ENCODE assay signal across 9 cellular contexts in the genomic region with DNA sequence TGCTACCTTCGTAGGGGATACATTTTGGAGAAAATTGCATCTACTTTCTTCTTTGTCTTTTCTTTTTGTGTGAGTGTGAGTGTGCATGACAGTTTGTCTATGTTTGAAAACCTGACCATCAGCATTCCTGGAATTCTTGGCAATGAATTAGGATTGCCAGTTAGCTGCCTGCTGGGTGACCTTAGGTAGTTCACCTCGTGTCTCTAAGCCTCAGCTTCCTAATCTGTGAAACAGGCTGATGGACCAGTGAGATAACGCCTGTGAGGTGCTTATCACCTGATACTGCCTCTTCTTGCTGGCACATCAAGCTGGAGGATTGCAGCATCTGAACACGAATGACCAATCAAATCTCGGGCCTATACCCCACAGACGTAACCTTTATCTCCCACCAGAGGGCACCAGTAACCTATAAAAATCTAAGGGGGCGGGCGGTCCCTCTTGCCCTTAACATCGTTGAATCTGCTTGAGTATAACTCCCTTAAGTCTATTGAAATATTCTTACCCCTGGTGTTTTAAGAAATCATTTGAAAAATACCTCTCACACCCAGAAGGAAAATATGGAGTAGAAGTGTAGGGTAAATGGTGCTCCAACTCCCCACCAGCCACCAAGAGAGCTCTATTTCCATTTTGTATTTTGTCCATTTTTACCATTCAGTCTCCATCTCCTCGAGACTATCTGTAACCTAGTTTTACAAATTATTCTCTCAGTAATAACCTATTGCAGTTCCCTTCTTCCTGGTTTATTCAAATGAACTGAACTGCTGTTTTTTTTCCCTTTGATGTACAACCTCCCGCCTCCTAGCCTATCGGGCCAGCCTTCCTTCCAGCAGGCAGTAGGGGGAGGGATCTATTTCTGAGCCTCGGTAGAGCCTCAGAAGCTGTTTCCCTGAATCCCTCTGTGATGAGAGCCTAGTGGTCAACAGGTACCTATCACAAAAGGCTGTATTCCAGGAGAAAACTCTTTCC. TPM values are rescaled to one million over a fixed set of nuclear protein-coding genes. Genes with fewer than 3 reads are reported as not detected.
A peak's percentile ranks its signal among the peaks of the same experiment; 100 is the strongest.
DNase-seq lines count a peak whose midpoint lies in the region; ATAC-seq and TF ChIP-seq lines count a peak whose summit lies in the region.
"Had no signal": no experiment of that assay in that cellular context is flagged by ENCODE, and none has a peak within 500 bp of the region (broad histone marks: within the 10 kb centered on the region; RNA-seq: fewer than 3 reads in every experiment).

No MANE protein-coding gene starts in this region.

- TF ChIP-seq CTCF in activated B cell treated with CpG ODN at 0.5 μM for 24 hours (IDR thresholded peaks at IDR 0.05) (peak; percentile 61), liver (IDR thresholded peaks at IDR 0.05; ENCODE audit: low read depth, low read length, missing input control) (peak; percentile 65)

- H3K27me3 Mint-ChIP-seq in activated B cell treated with CpG ODN at 0.5 μM for 24 hours: no peaks in the 10 kb centered on the region
- H3K27me3 Mint-ChIP-seq: dendritic cell treated with granulocyte-macrophage colony-stimulating factor and Interleukin-4, amounts not matched to agents 40 ng/mL and 50 ng/mL, for 4 days had no signal

- peak; percentile 77 to 85 for TF ChIP-seq RAD21 in liver (IDR thresholded peaks at IDR 0.05)

- H3K27ac Mint-ChIP-seq in activated B cell treated with CpG ODN at 0.5 μM for 24 hours: peak overlapping the region; percentile 68
- H3K27ac Mint-ChIP-seq: dendritic cell treated with granulocyte-macrophage colony-stimulating factor and Interleukin-4, amounts not matched to agents 40 ng/mL and 50 ng/mL, for 4 days had no signal

- peak; percentile 40 for ATAC-seq in HG03280 (IDR thresholded peaks at IDR 0.05; ENCODE audit: unreplicated experiment)
- peak; percentile 80 for ATAC-seq in activated B cell treated with CpG ODN at 0.5 μM for 24 hours (ENCODE audit: low read depth)
- ATAC-seq in GM18519 (IDR thresholded peaks at IDR 0.05; ENCODE audit: low FRiP score, unreplicated experiment): no peak

- DNase-seq in DMS79 (lab: John Stamatoyannopoulos, UW) (peak; percentile 65), NCI-H345 (lab: John Stamatoyannopoulos, UW) (peak; percentile 78), activated B cell treated with CpG ODN at 0.5 μM for 24 hours (peak; percentile 31), cerebellum (ENCODE audit: low spot score) (peak; percentile 86)
- DNase-seq in stimulated activated CD8-positive, alpha-beta memory T cell treated with anti-CD3 and anti-CD28 coated beads, Interleukin-15, amount 100 ng/mL, for 1 hour (ENCODE audit: low read depth): peak; percentile 14

- no peaks in the 10 kb centered on the region for H3K27me3 ChIP-seq in liver (ENCODE audit: control insufficient read depth in 4 of 4, insufficient read depth in 4 of 4, low read length in 3 of 4)

- H3K4me1 ChIP-seq in liver (ENCODE audit: control insufficient read depth in 4 of 4, insufficient read depth in 4 of 4, low read length in 3 of 4): no peaks in the 10 kb centered on the region

- CTCF ChIA-PET in activated B cell treated with CpG ODN at 0.5 μM for 24 hours (lab: Charles Lee): interaction anchor here (0.6 to 6.5 kb wide), 28 partner anchors 8 to 256 kb away, joined by 3 to 155 read pairs (median 4); no protein-coding TSS in a partner anchor

- H3K36me3 ChIP-seq in liver (ENCODE audit: control insufficient read depth in 4 of 4, insufficient read depth in 3 of 4, low read depth in 1 of 4, low read length in 3 of 4): peaks cover 0 to 13% (median 3%) of the 10 kb centered on the region in 4 donors

- POLR2A ChIA-PET in activated B cell treated with CpG ODN at 0.5 μM for 24 hours (lab: Charles Lee): interaction anchor here (0.6 to 2.2 kb wide), 7 partner anchors 8 to 1506 kb away, joined by 3 to 9 read pairs (median 4); no protein-coding TSS in a partner anchor

- no peaks in the 10 kb centered on the region for H3K9me3 ChIP-seq in liver (ENCODE audit: control insufficient read depth in 4 of 4, low read length in 3 of 4)

- no peak overlapping the region for H3K27ac ChIP-seq in liver (ENCODE audit: low read depth in 1 of 2, low read length in 2 of 2)

- H3K4me1 Mint-ChIP-seq in activated B cell treated with CpG ODN at 0.5 μM for 24 hours: peaks cover 41% of the 10 kb centered on the region

- peak overlapping the region; percentile 22 for H3K4me3 Mint-ChIP-seq in activated B cell treated with CpG ODN at 0.5 μM for 24 hours
- H3K4me3 Mint-ChIP-seq: dendritic cell treated with granulocyte-macrophage colony-stimulating factor and Interleukin-4, amounts not matched to agents 40 ng/mL and 50 ng/mL, for 4 days had no signal

- no peaks in the 10 kb centered on the region for H3K9me3 Mint-ChIP-seq in activated B cell treated with CpG ODN at 0.5 μM for 24 hours
- H3K9me3 Mint-ChIP-seq: dendritic cell treated with granulocyte-macrophage colony-stimulating factor and Interleukin-4, amounts not matched to agents 40 ng/mL and 50 ng/mL, for 4 days had no signal

- 38% methylated on average over 13 of the region's 13 CpGs for WGBS in liver

- intact Hi-C loops in activated B cell treated with CpG ODN at 0.5 μM for 24 hours (cut with micrococcal nuclease): loop anchor here (1.0 to 2.0 kb wide), 3 partner anchors 49 to 241 kb away; a partner anchor contains a TSS

- peaks cover 82% of the 10 kb centered on the region for H3K36me3 Mint-ChIP-seq in activated B cell treated with CpG ODN at 0.5 μM for 24 hours (ENCODE audit: low read depth)

- no peak overlapping the region for H3K4me3 ChIP-seq in liver (ENCODE audit: low read depth in 1 of 3, low read length in 3 of 3)

- H3K9ac ChIP-seq in liver (ENCODE audit: low read depth in 1 of 2, low read length in 2 of 2): no peak overlapping the region

TF ChIP-seq in liver, 16 proteins besides CTCF, POLR2A, EP300 and RAD21:
- TF ChIP-seq EGR1 (IDR thresholded peaks at IDR 0.05; ENCODE audit: low read depth in 2 of 2) (no peak), NR2F2 (IDR thresholded peaks at IDR 0.05) (peak; percentile 9), TAF1 (conservative IDR thresholded peaks at IDR 0.05) (no peak)
TF ChIP-seq in liver: peak in this region for 1.

RNA-seq across cellular contexts. Expression of a gene that starts 49.7 kb away (rescaled TPM):
- total RNA-seq in activated B cell treated with CpG ODN at 0.5 μM for 24 hours (221 and 264 TPM in 2 replicates), cerebellum (116 TPM), liver (10 to 100 TPM; 33.1 to 56.5 TPM)
- polyA plus RNA-seq in liver: 10 to 100 TPM in 1 of 2 donors, 1 to 10 TPM in 1; 1.4 to 10.0 TPM

Comparison
In these comparisons a context has a peak if more than half of its experiments do, and no peak if none do; other contexts are left out.
1. DNase-seq: peak in every context shown above with its lines; median percentile 86 in cerebellum; 78 in NCI-H345; 65 in DMS79; 31 in activated B cell treated with CpG ODN at 0.5 μM for 24 hours; 14 in stimulated activated CD8-positive, alpha-beta memory T cell treated with anti-CD3 and anti-CD28 coated beads, Interleukin-15, amount 100 ng/mL, for 1 hour.